Comparison of ENCODE assay signal across 18 cellular contexts in the genomic region with DNA sequence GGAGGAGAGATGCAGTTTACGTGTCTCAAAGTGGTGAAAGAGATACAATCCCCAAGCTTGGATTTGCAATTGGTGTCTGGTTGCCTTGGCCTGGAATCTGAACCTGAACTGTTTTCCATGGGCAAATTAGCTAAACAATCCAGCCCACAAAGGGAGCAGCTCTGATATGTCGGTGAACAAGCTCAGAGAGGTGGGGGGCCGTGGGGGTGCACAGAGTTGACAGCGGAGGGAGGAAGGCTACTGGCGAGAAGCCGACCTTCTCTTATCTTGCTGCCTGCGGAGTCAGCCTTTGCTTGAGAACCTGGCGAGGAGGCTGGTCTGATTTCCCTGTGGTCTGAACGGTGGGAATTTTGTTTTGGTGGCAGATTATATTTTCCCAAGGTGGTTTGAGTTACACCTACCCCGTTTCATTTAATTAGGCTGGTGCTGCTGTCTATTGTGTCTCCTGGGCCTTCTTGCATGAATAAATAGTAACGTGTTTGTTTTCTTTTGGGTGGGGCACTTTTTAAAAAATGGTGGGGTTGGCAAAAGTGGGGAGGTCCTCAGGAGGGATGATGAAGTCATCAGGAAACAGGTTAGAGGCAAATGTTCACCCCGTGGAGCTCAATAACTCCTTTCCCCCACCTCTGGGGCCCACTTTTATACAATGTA.
DNase-seq lines count a peak whose midpoint lies in the region; ATAC-seq and TF ChIP-seq lines count a peak whose summit lies in the region.
"Had no signal": no experiment of that assay in that cellular context is flagged by ENCODE, and none has a peak within 500 bp of the region (broad histone marks: within the 10 kb centered on the region; RNA-seq: fewer than 3 reads in every experiment).

No MANE protein-coding gene starts in this region.

- TF ChIP-seq POLR2A in ovary (IDR thresholded peaks at IDR 0.05) = no peak

- no peak overlapping the region for H3K27ac ChIP-seq in ovary

- H3K9me3 ChIP-seq in ovary = no peaks in the 10 kb centered on the region
- H3K9me3 ChIP-seq: thoracic aorta had no signal

- H3K27ac Mint-ChIP-seq in activated T-cell treated with anti-CD3 and anti-CD28 coated beads, Interleukin-2, amount 50 U/mL, for 24 hours = no peak overlapping the region

- peaks cover 8% of the 10 kb centered on the region for H3K27me3 Mint-ChIP-seq in activated T-cell treated with anti-CD3 and anti-CD28 coated beads, Interleukin-2, amount 50 U/mL, for 24 hours

- peaks cover 11% of the 10 kb centered on the region for H3K4me1 ChIP-seq in ovary (ENCODE audit: insufficient read depth)

- H3K4me1 Mint-ChIP-seq in activated T-cell treated with anti-CD3 and anti-CD28 coated beads, Interleukin-2, amount 50 U/mL, for 24 hours (ENCODE audit: low read depth) = no peaks in the 10 kb centered on the region

- intact Hi-C loops in ovary (cut with DNase I) = no loop called here

- ATAC-seq in HG03460 (IDR thresholded peaks at IDR 0.05; ENCODE audit: unreplicated experiment) = no peak
- ATAC-seq: esophagus mucosa, left lobe of liver had no signal

- no peak overlapping the region for H3K4me3 Mint-ChIP-seq in activated T-cell treated with anti-CD3 and anti-CD28 coated beads, Interleukin-2, amount 50 U/mL, for 24 hours

- H3K36me3 ChIP-seq in ovary = no peaks in the 10 kb centered on the region
- H3K36me3 ChIP-seq: thoracic aorta had no signal

- H3K4me3 ChIP-seq in ovary = no peak overlapping the region
- H3K4me3 ChIP-seq: thoracic aorta had no signal

- H3K9me3 Mint-ChIP-seq in activated T-cell treated with anti-CD3 and anti-CD28 coated beads, Interleukin-2, amount 50 U/mL, for 24 hours = no peaks in the 10 kb centered on the region

- H3K36me3 Mint-ChIP-seq in activated T-cell treated with anti-CD3 and anti-CD28 coated beads, Interleukin-2, amount 50 U/mL, for 24 hours (ENCODE audit: low read depth) = no peaks in the 10 kb centered on the region

- DNase-seq in DMS153 (lab: John Stamatoyannopoulos, UW) (peak; percentile 96), NCI-H146 (lab: John Stamatoyannopoulos, UW) (peak; percentile 93), NCI-H774 (lab: John Stamatoyannopoulos, UW) (peak; percentile 68), ovary (peak in 4 of 5 donors; percentile 49 to 67 (median 65)), DMS53 (lab: John Stamatoyannopoulos, UW) (no peak), islet precursor cell (no peak)
- no peak for DNase-seq in activated T-cell treated with anti-CD3 and anti-CD28 coated beads, Interleukin-2, amount 50 U/mL, for 24 hours
- DNase-seq: activated naive CD4-positive, alpha-beta T cell treated with Interleukin-2 at 50 U/mL for 16 hours; activated T-cell treated with anti-CD3 and anti-CD28 coated beads for 4 hours; anterior cingulate cortex; effector CD4-positive, alpha-beta T cell; OCI-M1; retina; T-helper 1 cell had no signal

- TF ChIP-seq CTCF in ovary (IDR thresholded peaks at IDR 0.05) = no peak

- TF ChIP-seq EP300 in ovary (IDR thresholded peaks at IDR 0.05) = no peak

- 31 to 51% (median 43%) methylated on average over 12 of the region's 12 CpGs for WGBS in ovary, 3 donors

- H3K27me3 ChIP-seq in ovary = no peaks in the 10 kb centered on the region

Comparison
In these comparisons a context has a peak if more than half of its experiments do, and no peak if none do; other contexts are left out.
1. DNase-seq: peak in DMS153 (single experiment), NCI-H146 (single experiment), NCI-H774 (single experiment) and ovary (4 of 5); none in DMS53 (single experiment), islet precursor cell (single experiment) and activated T-cell treated with anti-CD3 and anti-CD28 coated beads, Interleukin-2, amount 50 U/mL, for 24 hours (single experiment).